Comparison of ENCODE assay signal across 8 cellular contexts in the genomic region with DNA sequence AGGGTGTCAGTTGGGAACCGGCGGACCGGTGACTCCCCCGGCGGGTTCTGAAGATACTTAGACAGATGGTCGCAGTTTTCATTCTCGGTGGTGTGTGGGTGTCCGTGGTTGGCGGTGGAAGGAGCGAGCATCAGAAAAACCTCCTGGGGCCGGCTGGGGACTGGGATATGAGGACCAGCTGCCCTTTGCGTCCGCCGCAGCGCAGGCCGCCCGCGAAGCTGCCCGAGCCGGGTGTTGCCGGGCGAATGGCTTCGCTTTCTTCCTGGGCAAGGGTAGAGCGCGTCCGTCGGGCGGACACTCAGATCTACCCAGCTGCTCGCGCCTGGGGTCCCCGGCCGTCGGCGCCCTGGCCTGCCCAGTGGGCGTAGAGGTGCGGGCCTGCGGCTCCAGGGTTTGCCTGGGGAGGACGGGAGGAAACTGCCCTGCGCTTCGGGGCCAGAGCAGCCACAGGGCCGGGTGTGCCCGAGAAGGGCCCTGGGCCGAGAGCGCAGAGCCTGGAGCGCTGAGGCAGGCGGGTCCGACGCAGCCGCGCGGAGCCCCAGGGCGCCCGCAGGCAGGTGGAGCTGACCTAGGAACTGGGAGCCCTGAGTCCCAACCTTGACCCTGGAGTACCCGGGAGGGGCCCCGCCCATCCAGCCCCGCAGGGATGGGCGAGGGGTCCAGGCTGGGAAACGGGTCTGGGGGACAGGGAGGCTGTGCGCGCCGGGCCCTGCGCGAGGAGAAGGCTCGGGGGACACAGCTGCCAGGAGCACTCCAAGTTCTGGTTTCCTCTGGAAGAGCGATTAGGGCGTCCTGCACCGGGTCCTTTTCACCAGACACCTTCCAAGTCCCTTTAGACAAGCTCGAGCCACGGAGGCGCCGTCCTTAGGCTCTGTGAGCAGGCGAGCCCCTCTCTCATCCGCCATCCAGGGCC. TPM values are rescaled to one million over a fixed set of nuclear protein-coding genes. Genes with fewer than 3 reads are reported as not detected.
DNase-seq lines count a peak whose midpoint lies in the region; FAIRE-seq and TF ChIP-seq lines count a peak whose summit lies in the region.
"Had no signal": no experiment of that assay in that cellular context is flagged by ENCODE, and none has a peak within 500 bp of the region (broad histone marks: within the 10 kb centered on the region; RNA-seq: fewer than 3 reads in every experiment).

No MANE protein-coding gene starts in this region.

- TF ChIP-seq POLR2A in H1 (IDR thresholded peaks at IDR 0.05; ENCODE audit: control extremely low read depth in 1 of 2, low read depth in 2 of 2, low read length in 2 of 2), result no peak
- TF ChIP-seq POLR2A in thyroid gland (IDR thresholded peaks at IDR 0.05), result no peak

- H3K27me3 ChIP-seq in MG63 (no peaks in the 10 kb centered on the region), H1 (replicated peaks in 1 of 4; ENCODE audit: control insufficient read depth in 3 of 4, extremely low read depth in 1 of 4, insufficient read depth in 3 of 4, low read length in 3 of 4) (peaks cover 33 to 80% (median 63%) of the 10 kb centered on the region in 4 experiments), mesendoderm (ENCODE audit: insufficient read depth, low read length, poor library complexity) (peaks cover 49% of the 10 kb centered on the region), thyroid gland (peaks cover 29% of the 10 kb centered on the region), Caco-2 (replicated peaks; ENCODE audit: control insufficient read depth, insufficient read depth, low read length) (no peaks in the 10 kb centered on the region)

- H3K4me3 ChIP-seq in MG63 (peak overlapping the region; percentile 85), H1 (ENCODE audit: extremely low read depth in 1 of 4, insufficient read depth in 2 of 4, low read depth in 3 of 4, low read length in 4 of 4) (peak overlapping the region; percentile 26 to 69 (median 50)), mesendoderm (ENCODE audit: low read length) (no peak overlapping the region), thyroid gland (replicated peaks in 1 of 3) (peak overlapping the region in 1 of 3 donors; percentile 40), Caco-2 (ENCODE audit: low read depth, low read length) (no peak overlapping the region)

- H3K27ac ChIP-seq in H1 (ENCODE audit: low read depth, low read length) (no peak overlapping the region), mesendoderm (ENCODE audit: low read depth, low read length) (no peak overlapping the region), thyroid gland (peak overlapping the region in 2 of 3 donors; percentile 28 to 65)

- TF ChIP-seq RAD21 in H1 (IDR thresholded peaks at IDR 0.05 in 1 of 2, conservative IDR thresholded peaks at IDR 0.05 in 1 of 2; ENCODE audit: low read depth in 2 of 2, low read length in 2 of 2), result no peak

- H3K9ac ChIP-seq in H1 (replicated peaks in 1 of 4; ENCODE audit: extremely low read depth in 1 of 4, low read depth in 3 of 4, low read length in 3 of 4) (no peak overlapping the region), mesendoderm (ENCODE audit: low read length) (peak overlapping the region; percentile 21)

- no peak overlapping the region for H3K4me3 Mint-ChIP-seq in Caco-2 (ENCODE audit: unreplicated experiment)

- no peaks in the 10 kb centered on the region for H3K9me3 ChIP-seq in MG63
- H3K9me3 ChIP-seq in H1 (ENCODE audit: insufficient read depth in 2 of 2, low read depth in 1 of 2, low read length in 1 of 2), result no peaks in the 10 kb centered on the region
- no peaks in the 10 kb centered on the region for H3K9me3 ChIP-seq in thyroid gland
- no peaks in the 10 kb centered on the region for H3K9me3 ChIP-seq in Caco-2

- H3K27ac Mint-ChIP-seq in Caco-2 (ENCODE audit: unreplicated experiment), result no peak overlapping the region

- POLR2A ChIA-PET in H1 (lab: Charles Lee; ENCODE audit: partially characterized antibody) (no interaction called here), Caco-2 (lab: Charles Lee) (no interaction called here)

- H3K27me3 Mint-ChIP-seq in Caco-2 (ENCODE audit: insufficient read depth, unreplicated experiment), result no peaks in the 10 kb centered on the region

- no peaks in the 10 kb centered on the region for H3K79me2 ChIP-seq in H1 (ENCODE audit: control insufficient read depth in 1 of 2, insufficient read depth in 2 of 2, low read length in 2 of 2)
- H3K79me2 ChIP-seq in mesendoderm (ENCODE audit: control insufficient read depth, insufficient read depth, low read length), result no peaks in the 10 kb centered on the region

- H3K36me3 Mint-ChIP-seq in Caco-2 (ENCODE audit: insufficient read depth, unreplicated experiment), result no peaks in the 10 kb centered on the region

- no peaks in the 10 kb centered on the region for H3K23me2 ChIP-seq in H1 (ENCODE audit: low read depth, low read length)

- CTCF ChIA-PET in H1 (lab: Charles Lee; ENCODE audit: partially characterized antibody) (no interaction called here), Caco-2 (lab: Charles Lee) (no interaction called here)

- H3K4me1 Mint-ChIP-seq in Caco-2 (ENCODE audit: low read depth, unreplicated experiment), result no peaks in the 10 kb centered on the region

- H3K4me1 ChIP-seq in H1 (replicated peaks in 1 of 4; ENCODE audit: control insufficient read depth in 3 of 4, insufficient read depth in 4 of 4, low read length in 3 of 4) (peaks cover 0 to 17% (median 5%) of the 10 kb centered on the region in 4 experiments; a peak in 5 of 7 replicates), mesendoderm (ENCODE audit: control insufficient read depth, low read depth, low read length) (no peaks in the 10 kb centered on the region), thyroid gland (peaks cover 12 to 24% of the 10 kb centered on the region in 2 donors), Caco-2 (no peaks in the 10 kb centered on the region)

- DNase-seq in MG63 (peak; percentile 26), H1 (ENCODE audit: low read depth in 1 of 2, low spot score in 2 of 2) (peak in 1 of 2 experiments; percentile 69), mesendoderm (peak; percentile 29), thyroid gland (no peak), GF-D8 (lab: John Stamatoyannopoulos, UW) (no peak), NCI-H2171 (lab: John Stamatoyannopoulos, UW) (no peak), Caco-2 (no peak)
- DNase-seq: erythroblast had no signal

- peaks cover 0 to 6% of the 10 kb centered on the region in 2 experiments for H4K20me1 ChIP-seq in H1 (replicated peaks in 1 of 2; ENCODE audit: control insufficient read depth in 1 of 2, insufficient read depth in 2 of 2, low read length in 2 of 2)

- no peak overlapping the region for H3K14ac ChIP-seq in H1 (ENCODE audit: insufficient read length)

- no peak for FAIRE-seq in H1 (lab: Jason Lieb, UNC)

- H3K18ac ChIP-seq in H1 (ENCODE audit: extremely low read depth, low read length), result no peak overlapping the region
- no peak overlapping the region for H3K18ac ChIP-seq in mesendoderm (ENCODE audit: low read length)

- H3K23ac ChIP-seq in H1 (ENCODE audit: insufficient read length), result no peak overlapping the region
- H3K23ac ChIP-seq in mesendoderm (ENCODE audit: low read length), result no peak overlapping the region

- no peak overlapping the region for H2BK120ac ChIP-seq in H1 (replicated peaks; ENCODE audit: low read depth, low read length)
- H2BK120ac ChIP-seq in mesendoderm (ENCODE audit: low read depth, low read length), result no peak overlapping the region

- intact Hi-C loops in thyroid gland (cut with DNase I), result no loop called here
- intact Hi-C loops in Caco-2 (cut with micrococcal nuclease; ENCODE audit: unreplicated experiment), result no loop called here

- H2BK20ac ChIP-seq in H1 (ENCODE audit: low read length), result no peak overlapping the region

- TF ChIP-seq CTCF in H1 (IDR thresholded peaks at IDR 0.05; ENCODE audit: control extremely low read depth in 1 of 3, insufficient read depth in 1 of 3, low read depth in 1 of 3, low read length in 3 of 3), result no peak
- TF ChIP-seq CTCF in thyroid gland (IDR thresholded peaks at IDR 0.05), result no peak
- no peak for TF ChIP-seq CTCF in Caco-2 (IDR thresholded peaks at IDR 0.05; ENCODE audit: insufficient read depth in 1 of 2, low read depth in 1 of 2, low read length in 1 of 2, severe bottlenecking in 1 of 2, unreplicated experiment in 1 of 2)

- no peak overlapping the region for H2BK12ac ChIP-seq in H1 (ENCODE audit: low read depth, low read length)

- no TSS peak for BruUV-seq in Caco-2 (replicated peaks; lab: Mats Ljungman, UMichigan)

- H3K4me2 ChIP-seq in H1 (ENCODE audit: insufficient read depth in 1 of 2, low read depth in 2 of 2, low read length in 2 of 2), result peak overlapping the region; percentile 85 to 95
- peak overlapping the region; percentile 44 for H3K4me2 ChIP-seq in mesendoderm (ENCODE audit: low read length)

- H2AFZ ChIP-seq in H1 (ENCODE audit: low read length), result no peak overlapping the region

- TF ChIP-seq EP300 in H1 (IDR thresholded peaks at IDR 0.05; ENCODE audit: borderline replicate concordance in 1 of 2, low read depth in 2 of 2, low read length in 2 of 2), result no peak

- WGBS in H1 (ENCODE audit: extremely low coverage in 1 of 2, insufficient coverage in 1 of 2, insufficient read length in 1 of 2, insufficient replicate concordance in 2 of 2, low coverage in 1 of 2, low lambda C conversion rate in 2 of 2, missing lambda C conversion rate in 1 of 2), 2 experiments, result 8% methylated on average over 51 of the region's 73 CpGs; no CpG with 5 or more reads in 1 of the 2 experiments
- no CpG with 5 or more reads among the region's 73 CpGs for WGBS in mesendoderm (ENCODE audit: extremely low coverage, insufficient coverage, low lambda C conversion rate)
- WGBS in thyroid gland, 2 donors, result 14% methylated on average over 10 to 14 of the region's 73 CpGs

- no peak overlapping the region for H2AK5ac ChIP-seq in H1 (ENCODE audit: low read depth, low read length)
- no peak overlapping the region for H2AK5ac ChIP-seq in mesendoderm (ENCODE audit: low read length)

- H2BK15ac ChIP-seq in H1 (ENCODE audit: low read length) (no peak overlapping the region), mesendoderm (replicated peaks; ENCODE audit: low read depth) (no peak overlapping the region)

- H2BK5ac ChIP-seq in H1 (ENCODE audit: low read depth, low read length) (no peak overlapping the region), mesendoderm (ENCODE audit: low read length) (no peak overlapping the region)

- H3K4ac ChIP-seq in H1 (replicated peaks; ENCODE audit: insufficient read length, low read depth, low read length) (no peak overlapping the region), mesendoderm (ENCODE audit: low read depth, low read length) (no peak overlapping the region)

- no peaks in the 10 kb centered on the region for H3K9me3 Mint-ChIP-seq in Caco-2 (ENCODE audit: unreplicated experiment)

- H4K8ac ChIP-seq in H1 (ENCODE audit: extremely low read depth, insufficient read depth, low read length) (no peak overlapping the region), mesendoderm (ENCODE audit: low read depth, low read length) (no peak overlapping the region)

- H4K5ac ChIP-seq in H1 (ENCODE audit: insufficient read length, low read depth, low read length) (no peak overlapping the region), mesendoderm (ENCODE audit: low read length) (no peak overlapping the region)

- H3K79me1 ChIP-seq in H1 (ENCODE audit: low read depth, low read length) (no peaks in the 10 kb centered on the region), mesendoderm (ENCODE audit: low read length) (no peaks in the 10 kb centered on the region)

- H3K36me3 ChIP-seq in MG63 (peaks cover 26% of the 10 kb centered on the region), H1 (ENCODE audit: control insufficient read depth in 2 of 4, insufficient read depth in 4 of 4, low read length in 3 of 4) (no peaks in the 10 kb centered on the region), mesendoderm (ENCODE audit: control insufficient read depth, insufficient read depth, low read length) (no peaks in the 10 kb centered on the region), thyroid gland (no peaks in the 10 kb centered on the region), Caco-2 (ENCODE audit: control insufficient read depth, insufficient read depth, low read length) (no peaks in the 10 kb centered on the region)

- H4K91ac ChIP-seq in H1 (replicated peaks; ENCODE audit: insufficient read length, low read length), result no peak overlapping the region

- H3K56ac ChIP-seq in H1 (replicated peaks; ENCODE audit: insufficient read length, low read depth, low read length) (no peak overlapping the region), mesendoderm (ENCODE audit: low read length) (no peak overlapping the region)

RNA-seq across cellular contexts. Expression of gene TWIST2, which starts 1.3 kb away (rescaled TPM):
- total RNA-seq in MG63 (2014; rRNA removed; shearing (Covaris generic); ENCODE audit: low replicate concordance), result 40.5 and 66.9 TPM in 2 replicates
- total RNA-seq in H1 (2021; fragmentation: NEBNext Ultra II Directional; extraction: Animal tissue kit (Norgen Biotek cat#: 25700)), result 2.1 and 2.6 TPM in 2 replicates
- 4.3 and 5.4 TPM in 2 replicates for polyA plus RNA-seq in H1 (2011; rRNA removed)
- polyA plus RNA-seq in H1 (2011; cell fraction: cytosol; rRNA removed), result 4.8 TPM
- polyA plus RNA-seq in H1 (2011; cell fraction: nucleus; rRNA removed), result 2.7 TPM
- polyA plus RNA-seq in H1 (2012, experiment 1 of 2), result 2.3 to 3.8 TPM (median 3.3 TPM) in 4 replicates
- polyA plus RNA-seq in H1 (2012, experiment 2 of 2), result 4.1 TPM
- 2.4 TPM for polyA plus RNA-seq in H1 (2013, experiment 1 of 2)
- 2.4 TPM for polyA plus RNA-seq in H1 (2013, experiment 2 of 2)
- polyA minus RNA-seq in H1 (2011; rRNA and poly(A)+ RNA removed), result 0.93 and 1.2 TPM in 2 replicates
- 1.9 TPM for polyA minus RNA-seq in H1 (2011; cell fraction: cytosol; rRNA and poly(A)+ RNA removed)
- polyA minus RNA-seq in H1 (2011; cell fraction: nucleus; rRNA and poly(A)+ RNA removed), result 7.0 TPM
- polyA plus RNA-seq in mesendoderm (2013, experiment 1 of 2), result 2.9 TPM
- 3.1 TPM for polyA plus RNA-seq in mesendoderm (2013, experiment 2 of 2)
- total RNA-seq in thyroid gland, result 10 to 100 TPM; 10.4 to 30.1 (median 20.8) TPM
- total RNA-seq in Caco-2 (2022), result not detected in 2 replicates

Comparison
In these comparisons a context has a peak if more than half of its experiments do, and no peak if none do; other contexts are left out.
1. DNase-seq: peak in MG63 (single experiment) and mesendoderm (single experiment); none in thyroid gland (0 of 2), GF-D8 (single experiment), NCI-H2171 (single experiment) and Caco-2 (0 of 2).
2. H3K4me3 ChIP-seq: peak in MG63 (single experiment) and H1 (4 of 4); none in mesendoderm (single experiment) and Caco-2 (single experiment).
3. H3K27ac ChIP-seq: peak in thyroid gland (2 of 3); none in H1 (single experiment) and mesendoderm (single experiment).